ENCODE assay signal across 12 cellular contexts in genomic region chr9:92948032-92948534, GRCh38. TPM values are rescaled to one million over a fixed set of nuclear protein-coding genes. Genes with fewer than 3 reads are reported as not detected.
A peak's percentile ranks its signal among the peaks of the same experiment; 100 is the strongest.
DNase-seq lines count a peak whose midpoint lies in the region; ATAC-seq and TF ChIP-seq lines count a peak whose summit lies in the region.
"Had no signal": no experiment of that assay in that cellular context is flagged by ENCODE, and none has a peak within 500 bp of the region (broad histone marks: within the 10 kb centered on the region; RNA-seq: fewer than 3 reads in every experiment).

No MANE protein-coding gene starts in this region.

- no peaks in the 10 kb centered on the region for H3K9me3 Mint-ChIP-seq in activated naive CD4-positive, alpha-beta T cell treated with anti-CD3 and anti-CD28 coated beads for 36 hours
- H3K9me3 Mint-ChIP-seq in activated CD4-positive, alpha-beta memory T cell treated with anti-CD3 and anti-CD28 coated beads, Interleukin-2, amount 10 ng/mL, durations not matched to agents 7 days and 5 days, result peaks cover 3% of the 10 kb centered on the region
- peaks cover 7 to 23% (median 14%) of the 10 kb centered on the region in 6 donors for H3K9me3 Mint-ChIP-seq in immature natural killer cell

- no peak for TF ChIP-seq POLR2A in suprapubic skin (IDR thresholded peaks at IDR 0.05)

- no peak for ATAC-seq in HG03280 (IDR thresholded peaks at IDR 0.05; ENCODE audit: unreplicated experiment)

- DNase-seq in activated naive CD4-positive, alpha-beta T cell treated with anti-CD3 and anti-CD28 coated beads for 36 hours, result no peak
- no peak for DNase-seq in activated naive CD4-positive, alpha-beta T cell treated with anti-CD3 and anti-CD28 coated beads, Interleukin-2, amount 50 U/mL, for 16 hours
- no peak for DNase-seq in activated CD4-positive, alpha-beta memory T cell treated with anti-CD3 and anti-CD28 coated beads, Interleukin-2, amount 10 ng/mL, durations not matched to agents 7 days and 5 days
- DNase-seq in immature natural killer cell (no peak), suprapubic skin (ENCODE audit: low spot score in 2 of 2) (peak in 1 of 2 donors; percentile 53), CD1c-positive myeloid dendritic cell (ENCODE audit: extremely low spot score) (no peak), C1 segment of cervical spinal cord (lab: John Stamatoyannopoulos, UW) (no peak)
- DNase-seq: midbrain, NCI-H2029 had no signal

- WGBS in suprapubic skin, result 69% methylated on average over 12 of the region's 12 CpGs

- H3K9me3 ChIP-seq in suprapubic skin, result no peaks in the 10 kb centered on the region
- H3K9me3 ChIP-seq: SK-N-SH had no signal

- CTCF ChIA-PET in activated naive CD4-positive, alpha-beta T cell treated with anti-CD3 and anti-CD28 coated beads for 36 hours (lab: Charles Lee), result interaction anchor here (0.8 kb wide), 1 partner anchor 116 kb away, joined by 3 read pairs; no protein-coding TSS in a partner anchor
- CTCF ChIA-PET in activated CD4-positive, alpha-beta memory T cell treated with anti-CD3 and anti-CD28 coated beads, Interleukin-2, amount 10 ng/mL, durations not matched to agents 7 days and 5 days (lab: Charles Lee), result interaction anchor here (0.6 kb wide), 1 partner anchor 355 kb away, joined by 3 read pairs; no protein-coding TSS in a partner anchor

- peaks cover 52% of the 10 kb centered on the region for H3K4me1 Mint-ChIP-seq in activated naive CD4-positive, alpha-beta T cell treated with anti-CD3 and anti-CD28 coated beads for 36 hours (ENCODE audit: low read depth)
- H3K4me1 Mint-ChIP-seq in activated CD4-positive, alpha-beta memory T cell treated with anti-CD3 and anti-CD28 coated beads, Interleukin-2, amount 10 ng/mL, durations not matched to agents 7 days and 5 days, result peaks cover 42% of the 10 kb centered on the region
- H3K4me1 Mint-ChIP-seq in immature natural killer cell, result peaks cover 25 to 37% of the 10 kb centered on the region in 2 donors

- intact Hi-C loops in activated naive CD4-positive, alpha-beta T cell treated with anti-CD3 and anti-CD28 coated beads for 36 hours (cut with micrococcal nuclease), result no loop called here

- H3K36me3 ChIP-seq in suprapubic skin, result no peaks in the 10 kb centered on the region

- H3K27ac ChIP-seq in suprapubic skin, result no peak overlapping the region

- no peak for TF ChIP-seq EP300 in suprapubic skin (IDR thresholded peaks at IDR 0.05)

- no peaks in the 10 kb centered on the region for H3K27me3 Mint-ChIP-seq in activated naive CD4-positive, alpha-beta T cell treated with anti-CD3 and anti-CD28 coated beads for 36 hours (ENCODE audit: low read depth)
- peaks cover 10% of the 10 kb centered on the region for H3K27me3 Mint-ChIP-seq in activated CD4-positive, alpha-beta memory T cell treated with anti-CD3 and anti-CD28 coated beads, Interleukin-2, amount 10 ng/mL, durations not matched to agents 7 days and 5 days
- peaks cover 9 to 25% (median 20%) of the 10 kb centered on the region in 3 donors for H3K27me3 Mint-ChIP-seq in immature natural killer cell (ENCODE audit: low read depth in 3 of 3)

- H3K27me3 ChIP-seq in suprapubic skin, result peaks cover 8% of the 10 kb centered on the region

- peak overlapping the region; percentile 48 for H3K27ac Mint-ChIP-seq in activated naive CD4-positive, alpha-beta T cell treated with anti-CD3 and anti-CD28 coated beads for 36 hours
- no peak overlapping the region for H3K27ac Mint-ChIP-seq in activated CD4-positive, alpha-beta memory T cell treated with anti-CD3 and anti-CD28 coated beads, Interleukin-2, amount 10 ng/mL, durations not matched to agents 7 days and 5 days
- peak overlapping the region in 1 of 6 donors; percentile 60 for H3K27ac Mint-ChIP-seq in immature natural killer cell

- H3K4me3 ChIP-seq in suprapubic skin, result peak overlapping the region; percentile 61

- H3K4me1 ChIP-seq in suprapubic skin, result peaks cover 28% of the 10 kb centered on the region

- H3K36me3 Mint-ChIP-seq in activated naive CD4-positive, alpha-beta T cell treated with anti-CD3 and anti-CD28 coated beads for 36 hours (ENCODE audit: low read depth), result no peaks in the 10 kb centered on the region
- H3K36me3 Mint-ChIP-seq in activated CD4-positive, alpha-beta memory T cell treated with anti-CD3 and anti-CD28 coated beads, Interleukin-2, amount 10 ng/mL, durations not matched to agents 7 days and 5 days (ENCODE audit: low read depth), result peaks cover 4% of the 10 kb centered on the region
- H3K36me3 Mint-ChIP-seq in immature natural killer cell, result peaks cover 6 to 11% (median 11%) of the 10 kb centered on the region in 3 donors

- peak overlapping the region; percentile 87 for H3K4me3 Mint-ChIP-seq in activated naive CD4-positive, alpha-beta T cell treated with anti-CD3 and anti-CD28 coated beads for 36 hours
- H3K4me3 Mint-ChIP-seq in activated CD4-positive, alpha-beta memory T cell treated with anti-CD3 and anti-CD28 coated beads, Interleukin-2, amount 10 ng/mL, durations not matched to agents 7 days and 5 days, result peak overlapping the region; percentile 71
- peak overlapping the region; percentile 7 to 81 (median 72) for H3K4me3 Mint-ChIP-seq in immature natural killer cell

- POLR2A ChIA-PET in activated CD4-positive, alpha-beta memory T cell treated with anti-CD3 and anti-CD28 coated beads, Interleukin-2, amount 10 ng/mL, durations not matched to agents 7 days and 5 days (lab: Charles Lee), result interaction anchor here (1.0 to 1.7 kb wide), 2 partner anchors 17 to 41 kb away, joined by 3 to 5 read pairs; no protein-coding TSS in a partner anchor

- TF ChIP-seq CTCF in suprapubic skin (IDR thresholded peaks at IDR 0.05), result no peak

RNA-seq across cellular contexts. Expression of gene FGD3, which starts 0.8 kb away (rescaled TPM):
- total RNA-seq in activated naive CD4-positive, alpha-beta T cell treated with anti-CD3 and anti-CD28 coated beads for 36 hours, result 10 to 100 TPM; 57.7 to 58.8 TPM
- total RNA-seq in activated CD4-positive, alpha-beta memory T cell treated with anti-CD3 and anti-CD28 coated beads, Interleukin-2, amount 10 ng/mL, durations not matched to agents 7 days and 5 days, result 100 to 1,000 TPM; 102 to 104 TPM
- 100 to 1,000 TPM in 1 of 3 donors, 10 to 100 TPM in 2; 46.9 to 137 (median 57.0) TPM for polyA plus RNA-seq in immature natural killer cell
- total RNA-seq in suprapubic skin, result 1 to 10 TPM; 4.6 to 9.2 (median 6.6) TPM
- total RNA-seq: fibroblast of lung had no signal
- polyA plus RNA-seq: fibroblast of lung, SK-N-SH had no signal

Comparison
In these comparisons a context has a peak if more than half of its experiments do, and no peak if none do; other contexts are left out.
1. RNA of gene FGD3, which starts 0.8 kb away (total RNA-seq): 102 to 104 TPM in activated CD4-positive, alpha-beta memory T cell treated with anti-CD3 and anti-CD28 coated beads, Interleukin-2, amount 10 ng/mL, durations not matched to agents 7 days and 5 days and 57.7 to 58.8 TPM in activated naive CD4-positive, alpha-beta T cell treated with anti-CD3 and anti-CD28 coated beads for 36 hours; 4.6 to 9.2 TPM in suprapubic skin; every median in the first group is over 4 times any median in the second.
2. Peak in every context shown above with its lines, with median percentiles within 50 percentile points of each other: H3K4me3 Mint-ChIP-seq.